ENCODE assay signal across 1 cellular context in genomic region chr17:27531469-27531948, GRCh38.
TF ChIP-seq lines count a peak whose summit lies in the region.

No MANE protein-coding gene starts in this region.

TF ChIP-seq in IMR-90, 13 proteins besides CTCF, POLR2A, EP300 and RAD21 (continued from another document):
- no peak for TF ChIP-seq MAFK (IDR thresholded peaks at IDR 0.05; ENCODE audit: low read depth, low read length)
